In genomic region chr10:85607296-85607695, GRCh38 we compare ENCODE assay signal across 13 cellular contexts.
"Had no signal": no experiment of that assay in that cellular context is flagged by ENCODE, and none has a peak within 500 bp of the region (broad histone marks: within the 10 kb centered on the region; RNA-seq: fewer than 3 reads in every experiment).

No MANE protein-coding gene starts in this region.

- H3K9me3 ChIP-seq: psoas muscle, thoracic aorta, transverse colon had no signal

- H3K4me1 ChIP-seq: psoas muscle, stomach, transverse colon had no signal

- H3K4me3 ChIP-seq: hepatocyte, psoas muscle, stomach, thoracic aorta, transverse colon had no signal

- ATAC-seq: naive thymus-derived CD4-positive, alpha-beta T cell; psoas muscle; sciatic nerve had no signal

- H3K36me3 ChIP-seq: stomach, thoracic aorta, transverse colon had no signal

- DNase-seq: erythroblast; foreskin melanocyte; mammary epithelial cell; naive thymus-derived CD4-positive, alpha-beta T cell; nephron progenitor cell; psoas muscle; stimulated activated naive CD4-positive, alpha-beta T cell; stomach; substantia nigra; transverse colon had no signal

- H3K27ac ChIP-seq: hepatocyte, psoas muscle, stomach, thoracic aorta, transverse colon had no signal

- H3K27me3 ChIP-seq: hepatocyte, stomach, transverse colon had no signal
